9 cellular contexts compared by ENCODE assay signal in genomic region chr18:51193621-51194287, GRCh38. TPM values are rescaled to one million over a fixed set of nuclear protein-coding genes. Genes with fewer than 3 reads are reported as not detected.
A peak's percentile ranks its signal among the peaks of the same experiment; 100 is the strongest.
DNase-seq lines count a peak whose midpoint lies in the region; ATAC-seq and TF ChIP-seq lines count a peak whose summit lies in the region.
"Had no signal": no experiment of that assay in that cellular context is flagged by ENCODE, and none has a peak within 500 bp of the region (broad histone marks: within the 10 kb centered on the region; RNA-seq: fewer than 3 reads in every experiment).

No MANE protein-coding gene starts in this region.

- H3K27me3 ChIP-seq in ACC112 (ENCODE audit: insufficient read depth, low read length) = no peaks in the 10 kb centered on the region
- H3K27me3 ChIP-seq in GM23248 (replicated peaks; ENCODE audit: insufficient read depth) = no peaks in the 10 kb centered on the region
- H3K27me3 ChIP-seq in adipocyte (replicated peaks; ENCODE audit: control insufficient read depth, insufficient read depth, low read length) = no peaks in the 10 kb centered on the region
- no peaks in the 10 kb centered on the region for H3K27me3 ChIP-seq in kidney epithelial cell (ENCODE audit: control insufficient read depth, insufficient read depth, low read length)

- H3K4me2 ChIP-seq in GM23248 (ENCODE audit: unreplicated experiment) = peak overlapping the region; percentile 89

- H4K20me1 ChIP-seq in GM23248 (ENCODE audit: insufficient read depth) = peaks cover 41% of the 10 kb centered on the region

- no peak for ATAC-seq in HG02973 (IDR thresholded peaks at IDR 0.05; ENCODE audit: unreplicated experiment)

- in situ Hi-C loops in GM23248 (cut with MboI) = no loop called here

- no peak overlapping the region for H2AFZ ChIP-seq in ACC112 (ENCODE audit: low read length, unreplicated experiment)
- no peak overlapping the region for H2AFZ ChIP-seq in GM23248

- H3K36me3 ChIP-seq in ACC112 (ENCODE audit: insufficient read depth, low read length) (no peaks in the 10 kb centered on the region), GM23248 (ENCODE audit: low read depth) (no peaks in the 10 kb centered on the region), adipocyte (ENCODE audit: control insufficient read depth, insufficient read depth, low read length, severe bottlenecking) (no peaks in the 10 kb centered on the region), kidney epithelial cell (ENCODE audit: control insufficient read depth, insufficient read depth, low read length) (no peaks in the 10 kb centered on the region)

- H3K9me2 ChIP-seq in GM23248 (ENCODE audit: insufficient read depth) = no peaks in the 10 kb centered on the region

- peak overlapping the region; percentile 27 for H3K27ac ChIP-seq in ACC112 (ENCODE audit: low read depth, low read length)
- H3K27ac ChIP-seq in GM23248 = peak overlapping the region; percentile 91

- H3K4me1 ChIP-seq in ACC112 (ENCODE audit: control insufficient read depth, insufficient read depth, low read length, unreplicated experiment) (peaks cover 37% of the 10 kb centered on the region), GM23248 (ENCODE audit: insufficient read depth) (peaks cover 47% of the 10 kb centered on the region), adipocyte (ENCODE audit: control insufficient read depth, insufficient read depth, low read length) (peaks cover 41% of the 10 kb centered on the region)

- 15 to 19% methylated on average over 5 of the region's 5 CpGs for whole genome bisulfite sequencing in GM23248 (ENCODE audit: low coverage in 1 of 2, low lambda C conversion rate in 2 of 2, missing lambda C conversion rate in 2 of 2), 2 experiments

- peak; percentile 80 for DNase-seq in GM23248
- peak; percentile 85 for DNase-seq in adipocyte (ENCODE audit: low read depth)
- DNase-seq in kidney epithelial cell (ENCODE audit: low read depth) = no peak
- no peak for DNase-seq in SIG-M5 treated with dmso at 0.1 percent for 504 hours (lab: John Stamatoyannopoulos, UW; ENCODE audit: unreplicated experiment)
- no peak for DNase-seq in NCI-H226
- no peak for DNase-seq in NCI-H748 (lab: John Stamatoyannopoulos, UW; ENCODE audit: unreplicated experiment)
- DNase-seq: cortex of kidney had no signal

- no peak for TF ChIP-seq CTCF in kidney epithelial cell (IDR thresholded peaks at IDR 0.05; ENCODE audit: insufficient read depth, low read length, poor library complexity, severe bottlenecking)

- no peaks in the 10 kb centered on the region for H3K9me3 ChIP-seq in GM23248 (ENCODE audit: low read depth)
- no peaks in the 10 kb centered on the region for H3K9me3 ChIP-seq in adipocyte (ENCODE audit: control insufficient read depth, low read length)

- H3K4me3 ChIP-seq in ACC112 (ENCODE audit: low read depth, low read length) (peak overlapping the region; percentile 83), GM23248 (peak overlapping the region; percentile 94), adipocyte (ENCODE audit: low read length) (peak overlapping the region; percentile 97), kidney epithelial cell (ENCODE audit: low read depth, low read length) (peak overlapping the region; percentile 99)

- H3K9ac ChIP-seq in GM23248 (peak overlapping the region; percentile 98), adipocyte (ENCODE audit: low read length) (peak overlapping the region; percentile 15)

- H3K79me2 ChIP-seq in ACC112 (ENCODE audit: control insufficient read depth, insufficient read depth, low read length, unreplicated experiment) = peaks cover 76% of the 10 kb centered on the region
- H3K79me2 ChIP-seq in GM23248 (ENCODE audit: insufficient read depth) = peaks cover 80% of the 10 kb centered on the region

- peaks cover 29% of the 10 kb centered on the region for H3F3A ChIP-seq in GM23248 (ENCODE audit: insufficient read depth)

RNA-seq across cellular contexts. Expression of gene MEX3C, which starts 3.7 kb away (rescaled TPM):
- total RNA-seq in GM23248 (2014; rRNA removed; shearing (Covaris generic)) = 44.5 and 50.7 TPM in 2 replicates
- 14.5 and 15.2 TPM in 2 replicates for polyA plus RNA-seq in GM23248 (2016; fragmentation: Nextera tagmentation; extraction: Ambion mirVana)
- total RNA-seq in kidney epithelial cell = 60.1 and 64.7 TPM in 2 replicates

Comparison
In these comparisons a context has a peak if more than half of its experiments do, and no peak if none do; other contexts are left out.
1. DNase-seq: peak in GM23248 (single experiment) and adipocyte (single experiment); none in kidney epithelial cell (single experiment), SIG-M5 treated with dmso at 0.1 percent for 504 hours (single experiment), NCI-H226 (single experiment) and NCI-H748 (single experiment).
2. Peak in every context shown above with its lines, with median percentiles within 50 percentile points of each other: H3K4me3 ChIP-seq.